In genomic region chr17:41796066-41796895, GRCh38 we compare ENCODE assay signal across 33 cellular contexts. TPM values are rescaled to one million over a fixed set of nuclear protein-coding genes. Genes with fewer than 3 reads are reported as not detected.
A peak's percentile ranks its signal among the peaks of the same experiment; 100 is the strongest.
DNase-seq lines count a peak whose midpoint lies in the region; ATAC-seq and TF ChIP-seq lines count a peak whose summit lies in the region.
"Had no signal": no experiment of that assay in that cellular context is flagged by ENCODE, and none has a peak within 500 bp of the region (broad histone marks: within the 10 kb centered on the region; RNA-seq: fewer than 3 reads in every experiment).

No MANE protein-coding gene starts in this region.

- no peak overlapping the region for H3K4me2 ChIP-seq in PC-3 (ENCODE audit: low read length)
- H3K4me2 ChIP-seq in osteoblast (ENCODE audit: insufficient read depth, low read length) = no peak overlapping the region
- H3K4me2 ChIP-seq: GM23338 had no signal

- POLR2A ChIA-PET in PC-3 (lab: Charles Lee; ENCODE audit: unreplicated experiment) = interaction anchor here (0.8 to 1.5 kb wide), 2 partner anchors 10 to 59 kb away, joined by 7 to 9 read pairs; partner anchors contain the start of gene JUP

- H3F3A ChIP-seq in PC-3 (ENCODE audit: low read length, unreplicated experiment) = no peaks in the 10 kb centered on the region

- H2AFZ ChIP-seq in PC-3 (ENCODE audit: low read length) = no peak overlapping the region
- no peak overlapping the region for H2AFZ ChIP-seq in osteoblast (ENCODE audit: low read length)
- H2AFZ ChIP-seq: GM23338 had no signal

- TF ChIP-seq EP300 in esophagus muscularis mucosa (IDR thresholded peaks at IDR 0.05) = no peak

- H3K36me3 Mint-ChIP-seq in dendritic cell treated with granulocyte-macrophage colony-stimulating factor and Interleukin-4, amounts not matched to agents 40 ng/mL and 50 ng/mL, for 4 days (ENCODE audit: low read depth) = no peaks in the 10 kb centered on the region
- H3K36me3 Mint-ChIP-seq: activated CD8-positive, alpha-beta memory T cell treated with anti-CD3 and anti-CD28 coated beads, Interleukin-2, amount 10 ng/mL, durations not matched to agents 7 days and 5 days; activated naive CD4-positive, alpha-beta T cell treated with anti-CD3 and anti-CD28 coated beads, Interleukin-2, amount 10 ng/mL, durations not matched to agents 7 days and 5 days; CD4-positive, CD25-positive, alpha-beta regulatory T cell; IgD-negative memory B cell had no signal

- TF ChIP-seq CTCF in PC-3 (conservative IDR thresholded peaks at IDR 0.05; ENCODE audit: low read depth, low read length) (no peak), osteoblast (IDR thresholded peaks at IDR 0.05; ENCODE audit: extremely low read depth, low read depth, low read length) (no peak), esophagus muscularis mucosa (IDR thresholded peaks at IDR 0.05) (no peak)

- no peak for TF ChIP-seq POLR2A in esophagus muscularis mucosa (IDR thresholded peaks at IDR 0.05; ENCODE audit: low read depth)

- peaks cover 42% of the 10 kb centered on the region for H3K4me1 Mint-ChIP-seq in dendritic cell treated with granulocyte-macrophage colony-stimulating factor and Interleukin-4, amounts not matched to agents 40 ng/mL and 50 ng/mL, for 4 days (ENCODE audit: low read depth)

- H3K36me3 ChIP-seq in PC-3 (ENCODE audit: low read depth, low read length) (no peaks in the 10 kb centered on the region), osteoblast (ENCODE audit: insufficient read depth, low read length) (no peaks in the 10 kb centered on the region), esophagus muscularis mucosa (no peaks in the 10 kb centered on the region)
- H3K36me3 ChIP-seq: heart right ventricle, sigmoid colon, suprapubic skin, vagina had no signal

- H3K79me2 ChIP-seq in PC-3 (ENCODE audit: low read length) = no peaks in the 10 kb centered on the region
- H3K79me2 ChIP-seq in osteoblast (ENCODE audit: insufficient read depth, low read length) = no peaks in the 10 kb centered on the region

- H3K9me3 Mint-ChIP-seq in dendritic cell treated with granulocyte-macrophage colony-stimulating factor and Interleukin-4, amounts not matched to agents 40 ng/mL and 50 ng/mL, for 4 days = no peaks in the 10 kb centered on the region
- H3K9me3 Mint-ChIP-seq: activated B cell treated with CpG ODN at 0.5 μM for 24 hours; activated naive CD4-positive, alpha-beta T cell treated with anti-CD3 and anti-CD28 coated beads, Interleukin-2, amount 10 ng/mL, durations not matched to agents 7 days and 5 days; activated T-helper 1 cell treated with anti-CD3 and anti-CD28 coated beads, Interleukin-12 subunit alpha, Interleukin-12 subunit beta, Interleukin-2, Interleukin-4 antibody, amounts not matched to agents 30 ng/mL and 10 ng/mL and 1 ng/mL, durations not matched to agents 14 hours and 24 hours and 36 hours; CD4-positive, CD25-positive, alpha-beta regulatory T cell; GM23338; IgD-negative memory B cell had no signal

- no peak overlapping the region for H3K9ac ChIP-seq in PC-3 (ENCODE audit: low read length)

- no peaks in the 10 kb centered on the region for H3K9me2 ChIP-seq in PC-3 (replicated peaks; ENCODE audit: low read length)

- WGBS in esophagus muscularis mucosa = 88% methylated on average over 10 of the region's 10 CpGs

- H4K20me1 ChIP-seq in PC-3 (ENCODE audit: low read length) = no peaks in the 10 kb centered on the region
- H4K20me1 ChIP-seq in osteoblast (ENCODE audit: insufficient read depth, low read length) = no peaks in the 10 kb centered on the region

- no peak overlapping the region for H3K4me3 Mint-ChIP-seq in dendritic cell treated with granulocyte-macrophage colony-stimulating factor and Interleukin-4, amounts not matched to agents 40 ng/mL and 50 ng/mL, for 4 days
- H3K4me3 Mint-ChIP-seq: activated B cell treated with CpG ODN at 0.5 μM for 24 hours; activated CD8-positive, alpha-beta memory T cell treated with anti-CD3 and anti-CD28 coated beads, Interleukin-2, amount 10 ng/mL, durations not matched to agents 7 days and 5 days; activated naive CD4-positive, alpha-beta T cell treated with anti-CD3 and anti-CD28 coated beads, Interleukin-2, amount 10 ng/mL, durations not matched to agents 7 days and 5 days; activated T-helper 1 cell treated with anti-CD3 and anti-CD28 coated beads, Interleukin-12 subunit alpha, Interleukin-12 subunit beta, Interleukin-2, Interleukin-4 antibody, amounts not matched to agents 30 ng/mL and 10 ng/mL and 1 ng/mL, durations not matched to agents 14 hours and 24 hours and 36 hours; CD4-positive, CD25-positive, alpha-beta regulatory T cell; GM23338; IgD-negative memory B cell had no signal

- H3K27me3 ChIP-seq in PC-3 (ENCODE audit: low read length) = no peaks in the 10 kb centered on the region
- H3K27me3 ChIP-seq in osteoblast (ENCODE audit: insufficient read depth, low read length) = no peaks in the 10 kb centered on the region
- H3K27me3 ChIP-seq in esophagus muscularis mucosa = peaks cover 0 to 17% (median 0%) of the 10 kb centered on the region in 4 donors
- H3K27me3 ChIP-seq: foreskin keratinocyte, heart right ventricle, sigmoid colon, suprapubic skin, vagina had no signal

- peaks cover 13% of the 10 kb centered on the region for H3K27me3 Mint-ChIP-seq in dendritic cell treated with granulocyte-macrophage colony-stimulating factor and Interleukin-4, amounts not matched to agents 40 ng/mL and 50 ng/mL, for 4 days
- H3K27me3 Mint-ChIP-seq: activated B cell treated with CpG ODN at 0.5 μM for 24 hours, IgD-negative memory B cell, progenitor cell of endocrine pancreas had no signal

- H3K27ac ChIP-seq in PC-3 (ENCODE audit: low read length) (peak overlapping the region; percentile 44), osteoblast (ENCODE audit: low read depth, low read length) (no peak overlapping the region), esophagus muscularis mucosa (replicated peaks in 1 of 4) (no peak overlapping the region)
- H3K27ac ChIP-seq: 22Rv1, foreskin keratinocyte, heart right ventricle, sigmoid colon, suprapubic skin, vagina had no signal

- H3K4me3 ChIP-seq in PC-3 (ENCODE audit: low read length) = no peak overlapping the region
- no peak overlapping the region for H3K4me3 ChIP-seq in osteoblast (ENCODE audit: insufficient read depth, low read length)
- H3K4me3 ChIP-seq in esophagus muscularis mucosa = no peak overlapping the region
- H3K4me3 ChIP-seq: GM23338, heart right ventricle, sigmoid colon, suprapubic skin, vagina had no signal

- ATAC-seq in PC-3 = no peak
- ATAC-seq in HG02610 (IDR thresholded peaks at IDR 0.05; ENCODE audit: unreplicated experiment) = no peak
- ATAC-seq: activated CD8-positive, alpha-beta memory T cell treated with anti-CD3 and anti-CD28 coated beads, Interleukin-2, amount 10 ng/mL, durations not matched to agents 7 days and 5 days; foreskin keratinocyte; GM23338; heart right ventricle; left cardiac atrium had no signal

- DNase-seq in SKM-1 treated with dmso at 0.1 percent for 144 hours (lab: John Stamatoyannopoulos, UW; ENCODE audit: unreplicated experiment) (peak; percentile 34), SKM-1 (lab: John Stamatoyannopoulos, UW; ENCODE audit: unreplicated experiment) (no peak), PC-3 (peak; percentile 67), osteoblast (ENCODE audit: insufficient read length, low spot score, missing footprints) (peak; percentile 27), KG1 (lab: John Stamatoyannopoulos, UW) (no peak), esophagus muscularis mucosa (ENCODE audit: extremely low spot score) (no peak)
- DNase-seq: activated B cell treated with CpG ODN at 0.5 μM for 24 hours; activated CD4-positive, alpha-beta T cell treated with anti-CD3 and anti-CD28 coated beads, Interleukin-2, amount 50 U/mL, for 1 hour; activated CD8-positive, alpha-beta memory T cell treated with anti-CD3 and anti-CD28 coated beads, Interleukin-2, amount 10 ng/mL, durations not matched to agents 7 days and 5 days; activated naive CD4-positive, alpha-beta T cell treated with anti-CD3 and anti-CD28 coated beads, Interleukin-2, amount 10 ng/mL, durations not matched to agents 7 days and 5 days; amygdala; CD4-positive, CD25-positive, alpha-beta regulatory T cell; DMS 273 treated with DMSO at 0.1 percent for 48 hours; effector memory CD4-positive, alpha-beta T cell; foreskin keratinocyte; heart right ventricle; left cardiac atrium; NCI-H1436; NCI-H2107; NCI-H446 treated with DMSO at 0.1 percent for 48 hours; SHP77; sigmoid colon; stimulated activated naive CD4-positive, alpha-beta T cell; T1000 had no signal

- no TSS peak for BruUV-seq in PC-3 (replicated peaks; lab: Mats Ljungman, UMichigan)

- H3K9me3 ChIP-seq in PC-3 (ENCODE audit: low read length) (no peaks in the 10 kb centered on the region), osteoblast (ENCODE audit: low read depth, low read length) (no peaks in the 10 kb centered on the region), esophagus muscularis mucosa (no peaks in the 10 kb centered on the region)
- H3K9me3 ChIP-seq: heart right ventricle, sigmoid colon, suprapubic skin, vagina had no signal

- CTCF ChIA-PET in PC-3 (lab: Charles Lee) = no interaction called here

- intact Hi-C loops in PC-3 (cut with micrococcal nuclease) (no loop called here), esophagus muscularis mucosa (cut with DNase I) (no loop called here)
- intact Hi-C loops in dendritic cell treated with granulocyte-macrophage colony-stimulating factor and Interleukin-4, amounts not matched to agents 40 ng/mL and 50 ng/mL, for 4 days (cut with micrococcal nuclease) = no loop called here

- peak overlapping the region; percentile 50 for H3K27ac Mint-ChIP-seq in dendritic cell treated with granulocyte-macrophage colony-stimulating factor and Interleukin-4, amounts not matched to agents 40 ng/mL and 50 ng/mL, for 4 days
- H3K27ac Mint-ChIP-seq: activated B cell treated with CpG ODN at 0.5 μM for 24 hours; activated CD8-positive, alpha-beta memory T cell treated with anti-CD3 and anti-CD28 coated beads, Interleukin-2, amount 10 ng/mL, durations not matched to agents 7 days and 5 days; activated naive CD4-positive, alpha-beta T cell treated with anti-CD3 and anti-CD28 coated beads, Interleukin-2, amount 10 ng/mL, durations not matched to agents 7 days and 5 days; activated T-helper 1 cell treated with anti-CD3 and anti-CD28 coated beads, Interleukin-12 subunit alpha, Interleukin-12 subunit beta, Interleukin-2, Interleukin-4 antibody, amounts not matched to agents 30 ng/mL and 10 ng/mL and 1 ng/mL, durations not matched to agents 14 hours and 24 hours and 36 hours; GM23338; IgD-negative memory B cell; progenitor cell of endocrine pancreas had no signal

- peaks cover 51% of the 10 kb centered on the region for H3K4me1 ChIP-seq in PC-3 (ENCODE audit: insufficient read depth, low read length)
- peaks cover 11% of the 10 kb centered on the region for H3K4me1 ChIP-seq in osteoblast (ENCODE audit: insufficient read depth, low read length)
- H3K4me1 ChIP-seq in esophagus muscularis mucosa = peaks cover 15 to 31% (median 26%) of the 10 kb centered on the region in 4 donors

RNA-seq across cellular contexts. Expression of gene JUP, which starts 9.8 kb away (rescaled TPM):
- 132 and 168 TPM in 2 replicates for total RNA-seq in PC-3 (2014; rRNA removed)
- total RNA-seq in osteoblast = 18.0 and 24.2 TPM in 2 replicates
- 10 to 100 TPM; 24.5 to 56.6 (median 46.4) TPM for total RNA-seq in esophagus muscularis mucosa

RNA-seq across cellular contexts. Expression of gene P3H4, which starts 15.5 kb away (rescaled TPM):
- total RNA-seq in PC-3 (2014; rRNA removed) (29.6 and 35.1 TPM in 2 replicates), osteoblast (59.7 and 66.6 TPM in 2 replicates), esophagus muscularis mucosa (10 to 100 TPM in 2 of 4 donors, 1 to 10 TPM in 2; 8.4 to 19.9 (median 14.4) TPM)

RNA-seq across cellular contexts. Expression of gene FKBP10, which starts 16.5 kb away (rescaled TPM):
- total RNA-seq in PC-3 (2014; rRNA removed) (63.4 and 69.8 TPM in 2 replicates), osteoblast (387 and 396 TPM in 2 replicates), esophagus muscularis mucosa (10 to 100 TPM; 30.5 to 49.4 (median 33.8) TPM)
- total RNA-seq: CD4-positive, CD25-positive, alpha-beta regulatory T cell had no signal

RNA-seq across cellular contexts. Expression of gene NT5C3B, which starts 39.8 kb away (rescaled TPM):
- total RNA-seq in PC-3 (2014; rRNA removed) = 78.8 and 79.2 TPM in 2 replicates
- total RNA-seq in osteoblast = 69.8 and 70.4 TPM in 2 replicates
- total RNA-seq in esophagus muscularis mucosa = 10 to 100 TPM; 64.8 to 95.6 (median 70.1) TPM

RNA-seq across cellular contexts. Expression of gene KLHL10, which starts 41.3 kb away (rescaled TPM):
- total RNA-seq in PC-3 (2014; rRNA removed) (not detected in 2 replicates), osteoblast (0.36 and 0.59 TPM in 2 replicates), esophagus muscularis mucosa (1 to 10 TPM; 1.7 to 3.0 (median 2.7) TPM)
- total RNA-seq: activated B cell treated with CpG ODN at 0.5 μM for 24 hours; activated CD8-positive, alpha-beta memory T cell treated with anti-CD3 and anti-CD28 coated beads, Interleukin-2, amount 10 ng/mL, durations not matched to agents 7 days and 5 days; activated T-helper 1 cell treated with anti-CD3 and anti-CD28 coated beads, Interleukin-12 subunit alpha, Interleukin-12 subunit beta, Interleukin-2, Interleukin-4 antibody, amounts not matched to agents 30 ng/mL and 10 ng/mL and 1 ng/mL, durations not matched to agents 14 hours and 24 hours and 36 hours; CD4-positive, CD25-positive, alpha-beta regulatory T cell; progenitor cell of endocrine pancreas; vagina had no signal

Comparison
In these comparisons a context has a peak if more than half of its experiments do, and no peak if none do; other contexts are left out.
1. DNase-seq: peak in SKM-1 treated with dmso at 0.1 percent for 144 hours (single experiment), PC-3 (single experiment) and osteoblast (single experiment); none in SKM-1 (single experiment), KG1 (single experiment) and esophagus muscularis mucosa (single experiment).